In the genomic region with DNA sequence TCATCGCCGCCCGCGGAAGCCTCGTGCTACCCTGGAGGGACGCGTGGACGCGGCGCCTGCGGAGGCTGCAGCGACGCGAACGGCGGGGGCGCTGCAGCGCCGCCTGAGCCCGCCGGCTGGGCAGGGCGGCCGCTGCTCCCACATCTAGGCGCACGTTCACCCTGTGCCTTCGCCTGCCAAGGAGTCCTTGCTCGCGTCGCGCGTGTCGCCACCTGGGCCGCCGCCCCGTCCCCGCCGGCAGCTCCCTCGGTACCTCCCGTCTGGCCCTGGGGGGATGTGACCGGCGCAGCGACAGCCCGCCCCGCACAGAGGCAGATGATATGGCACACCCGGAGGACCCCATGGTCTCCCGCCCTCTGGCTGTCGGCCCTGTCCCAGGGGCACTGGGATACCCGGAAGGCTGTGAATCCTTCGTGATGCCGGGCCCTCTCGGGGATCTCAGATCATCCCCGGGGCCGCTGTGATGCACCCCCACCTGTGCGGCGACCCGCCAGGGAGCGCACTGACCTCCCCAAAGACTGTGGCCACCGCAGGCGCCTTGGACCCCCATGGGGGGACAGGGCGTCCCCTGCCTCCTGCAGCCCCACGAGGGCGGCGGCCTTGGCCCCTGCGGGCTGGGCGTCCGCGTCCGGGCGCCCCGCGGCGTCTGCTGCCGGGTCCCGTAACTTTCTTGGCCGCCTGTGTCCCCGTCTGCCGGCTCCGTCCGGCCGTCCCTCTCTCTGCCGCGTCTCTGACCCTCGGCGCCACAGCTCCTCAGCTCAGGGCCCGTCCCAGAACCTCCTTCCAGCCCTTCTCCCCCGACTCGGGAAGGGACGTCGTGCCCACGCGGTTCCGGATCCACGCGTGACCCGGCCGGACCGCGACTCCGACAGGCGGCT, we compare ENCODE assay signal across 8 cellular contexts. TPM values are rescaled to one million over a fixed set of nuclear protein-coding genes. Genes with fewer than 3 reads are reported as not detected.
A peak's percentile ranks its signal among the peaks of the same experiment; 100 is the strongest.
DNase-seq lines count a peak whose midpoint lies in the region; ATAC-seq and TF ChIP-seq lines count a peak whose summit lies in the region.

No MANE protein-coding gene starts in this region.

- no peaks in the 10 kb centered on the region for H3K36me3 Mint-ChIP-seq in CD8-positive, alpha-beta T cell

- H3K9me3 Mint-ChIP-seq in CD8-positive, alpha-beta T cell = no peaks in the 10 kb centered on the region

- POLR2A ChIA-PET in CD8-positive, alpha-beta T cell (lab: Charles Lee) = interaction anchor here (0.7 to 1.2 kb wide), 5 partner anchors 14 to 319 kb away, joined by 3 to 5 read pairs (median 3); a partner anchor contains a TSS

- peak overlapping the region; percentile 70 for H3K4me3 ChIP-seq in CD8-positive, alpha-beta T cell (ENCODE audit: low read depth, low read length)
- peak overlapping the region; percentile 84 for H3K4me3 ChIP-seq in epithelial cell of proximal tubule (ENCODE audit: low read depth, low read length)
- H3K4me3 ChIP-seq in muscle layer of duodenum (ENCODE audit: low read depth in 1 of 2, low read length in 2 of 2) = peak overlapping the region; percentile 50 to 77
- peak overlapping the region; percentile 78 for H3K4me3 ChIP-seq in stomach smooth muscle (ENCODE audit: low read length in 2 of 2)

- peak; percentile 43 to 76 (median 60) for DNase-seq in CD8-positive, alpha-beta T cell
- peak; percentile 66 for DNase-seq in NCI-H345 (lab: John Stamatoyannopoulos, UW)
- DNase-seq in activated CD8-positive, alpha-beta memory T cell treated with anti-CD3 and anti-CD28 coated beads, Interleukin-2, amount 50 U/mL, for 4 hours = peak; percentile 57
- no peak for DNase-seq in epithelial cell of proximal tubule (ENCODE audit: low read depth)
- DNase-seq in NCI-H1694 treated with DMSO at 0.1 percent for 48 hours (lab: John Stamatoyannopoulos, UW) = no peak

- peak; percentile 76 for ATAC-seq in CD8-positive, alpha-beta T cell
- ATAC-seq in GM21737 (IDR thresholded peaks at IDR 0.05; ENCODE audit: unreplicated experiment) = peak; percentile 33

- H3K4me1 Mint-ChIP-seq in CD8-positive, alpha-beta T cell (ENCODE audit: low read depth) = peaks cover 27% of the 10 kb centered on the region

- H3K27ac Mint-ChIP-seq in CD8-positive, alpha-beta T cell = no peak overlapping the region

- H3K4me1 ChIP-seq in CD8-positive, alpha-beta T cell (ENCODE audit: insufficient read depth, low read length) = peaks cover 29% of the 10 kb centered on the region
- H3K4me1 ChIP-seq in muscle layer of duodenum (ENCODE audit: control insufficient read depth in 1 of 2, insufficient read depth in 2 of 2, low read length in 2 of 2) (peaks cover 3 to 39% of the 10 kb centered on the region in 2 donors), stomach smooth muscle (ENCODE audit: control insufficient read depth, insufficient read depth, low read length) (peaks cover 47% of the 10 kb centered on the region)

- peak overlapping the region; percentile 51 to 76 for H3K9ac ChIP-seq in stomach smooth muscle (ENCODE audit: low read length in 2 of 2)

- CTCF ChIA-PET in CD8-positive, alpha-beta T cell (lab: Charles Lee) = interaction anchor here (1.1 to 1.5 kb wide), 4 partner anchors 12 to 30 kb away, joined by 3 to 7 read pairs (median 3); no protein-coding TSS in a partner anchor

- H3K36me3 ChIP-seq in CD8-positive, alpha-beta T cell (ENCODE audit: insufficient read depth, low read length) = no peaks in the 10 kb centered on the region
- H3K36me3 ChIP-seq in muscle layer of duodenum (ENCODE audit: control insufficient read depth in 1 of 2, insufficient read depth in 2 of 2, low read length in 2 of 2) (no peaks in the 10 kb centered on the region), stomach smooth muscle (ENCODE audit: control insufficient read depth in 2 of 2, insufficient read depth in 2 of 2, low read length in 2 of 2) (no peaks in the 10 kb centered on the region)

- TF ChIP-seq CTCF in CD8-positive, alpha-beta T cell (IDR thresholded peaks at IDR 0.05) = peak; percentile 21
- peak; percentile 28 for TF ChIP-seq CTCF in epithelial cell of proximal tubule (conservative IDR thresholded peaks at IDR 0.05; ENCODE audit: low read depth, low read length)

- no peaks in the 10 kb centered on the region for H3K9me3 ChIP-seq in CD8-positive, alpha-beta T cell (ENCODE audit: low read length)
- H3K9me3 ChIP-seq in muscle layer of duodenum (ENCODE audit: control insufficient read depth in 1 of 2, low read length in 2 of 2) (no peaks in the 10 kb centered on the region), stomach smooth muscle (ENCODE audit: control insufficient read depth in 2 of 2, low read length in 2 of 2) (no peaks in the 10 kb centered on the region)

- peaks cover 19% of the 10 kb centered on the region for H3K27me3 ChIP-seq in CD8-positive, alpha-beta T cell (ENCODE audit: insufficient read depth, low read length)
- H3K27me3 ChIP-seq in muscle layer of duodenum (ENCODE audit: low read depth, low read length) (peaks cover 24% of the 10 kb centered on the region), stomach smooth muscle (ENCODE audit: control insufficient read depth in 1 of 2, insufficient read depth in 2 of 2, low read length in 2 of 2) (peaks cover 25 to 38% of the 10 kb centered on the region in 2 donors)

- peaks cover 20% of the 10 kb centered on the region for H3K27me3 Mint-ChIP-seq in CD8-positive, alpha-beta T cell (ENCODE audit: low read depth)

- intact Hi-C loops in CD8-positive, alpha-beta T cell (cut with DNase I, micrococcal nuclease) = loop anchor here (1.0 to 2.0 kb wide), 6 partner anchors 13 to 319 kb away; a partner anchor contains a TSS

- no peak overlapping the region for H3K27ac ChIP-seq in CD8-positive, alpha-beta T cell (ENCODE audit: low read depth, low read length)
- H3K27ac ChIP-seq in muscle layer of duodenum (ENCODE audit: low read length) (no peak overlapping the region), stomach smooth muscle (ENCODE audit: low read length) (peak overlapping the region; percentile 49)

- peak overlapping the region; percentile 73 for H3K4me3 Mint-ChIP-seq in CD8-positive, alpha-beta T cell

RNA-seq across cellular contexts. Expression of a gene that starts 0.7 kb away (rescaled TPM):
- total RNA-seq in CD8-positive, alpha-beta T cell = 1 to 10 TPM; 2.8 to 3.8 TPM
- 7.8 and 9.1 TPM in 2 replicates for total RNA-seq in epithelial cell of proximal tubule

RNA-seq across cellular contexts. Expression of a gene that starts 3.1 kb away (rescaled TPM):
- not detected for total RNA-seq in CD8-positive, alpha-beta T cell
- total RNA-seq in epithelial cell of proximal tubule = 0.23 TPM in 1 of 2 replicates, not detected in the other

RNA-seq across cellular contexts. Expression of a gene that starts 14.3 kb away (rescaled TPM):
- total RNA-seq in CD8-positive, alpha-beta T cell = under 1 TPM; 0.30 to 0.69 TPM
- total RNA-seq in epithelial cell of proximal tubule = 26.0 and 40.4 TPM in 2 replicates

RNA-seq across cellular contexts. Expression of a gene that starts 39.5 kb away (rescaled TPM):
- total RNA-seq in CD8-positive, alpha-beta T cell = 100 to 1,000 TPM; 260 TPM
- total RNA-seq in epithelial cell of proximal tubule = 32.4 and 46.6 TPM in 2 replicates

RNA-seq across cellular contexts. Expression of a gene that starts 45.0 kb away (rescaled TPM):
- 1 to 10 TPM in 1 of 2 experiments, under 1 TPM in 1; 0.61 to 1.2 TPM for total RNA-seq in CD8-positive, alpha-beta T cell
- 47.5 and 53.4 TPM in 2 replicates for total RNA-seq in epithelial cell of proximal tubule

Comparison
In these comparisons a context has a peak if more than half of its experiments do, and no peak if none do; other contexts are left out.
1. DNase-seq: peak in CD8-positive, alpha-beta T cell (7 of 7), NCI-H345 (single experiment) and activated CD8-positive, alpha-beta memory T cell treated with anti-CD3 and anti-CD28 coated beads, Interleukin-2, amount 50 U/mL, for 4 hours (single experiment); none in epithelial cell of proximal tubule (single experiment) and NCI-H1694 treated with DMSO at 0.1 percent for 48 hours (single experiment).
2. RNA of a gene that starts 14.3 kb away (total RNA-seq): 26.0 to 40.4 TPM in epithelial cell of proximal tubule; 0.30 to 0.69 TPM in CD8-positive, alpha-beta T cell; every median in the first group is over 10 times any median in the second.
3. Peak in every context shown above with its lines, with median percentiles within 50 percentile points of each other: H3K4me3 ChIP-seq.